25 cellular contexts compared by ENCODE assay signal in genomic region chr17:35645923-35646322, GRCh38. TPM values are rescaled to one million over a fixed set of nuclear protein-coding genes. Genes with fewer than 3 reads are reported as not detected.
DNase-seq lines count a peak whose midpoint lies in the region; ATAC-seq, FAIRE-seq and TF ChIP-seq lines count a peak whose summit lies in the region.
"Had no signal": no experiment of that assay in that cellular context is flagged by ENCODE, and none has a peak within 500 bp of the region (broad histone marks: within the 10 kb centered on the region; RNA-seq: fewer than 3 reads in every experiment).

No MANE protein-coding gene starts in this region.

- H3K4me3 Mint-ChIP-seq in GM23338 (no peak overlapping the region), astrocyte (ENCODE audit: unreplicated experiment) (no peak overlapping the region)
- H3K4me3 Mint-ChIP-seq: B cell had no signal

- H3K9me2 ChIP-seq in GM23338 (ENCODE audit: insufficient read depth): no peaks in the 10 kb centered on the region

- H3K4me2 ChIP-seq in GM23338 (no peak overlapping the region), astrocyte (ENCODE audit: low read length) (no peak overlapping the region)

- no peaks in the 10 kb centered on the region for H3K4me1 Mint-ChIP-seq in GM23338
- H3K4me1 Mint-ChIP-seq in astrocyte (ENCODE audit: low read depth, unreplicated experiment): no peaks in the 10 kb centered on the region
- H3K4me1 Mint-ChIP-seq: B cell had no signal

- H3F3A ChIP-seq in GM23338 (replicated peaks; ENCODE audit: low read depth): no peaks in the 10 kb centered on the region

- H2AFZ ChIP-seq in GM23338: no peak overlapping the region
- no peak overlapping the region for H2AFZ ChIP-seq in astrocyte (ENCODE audit: low read depth, low read length)

- H3K4me3 ChIP-seq in AG10803 (ENCODE audit: low read length) (no peak overlapping the region), GM23338 (no peak overlapping the region), astrocyte (ENCODE audit: insufficient read depth, low read depth, low read length) (no peak overlapping the region), fibroblast of the aortic adventitia (ENCODE audit: low read depth, low read length) (no peak overlapping the region)

- H3K9me3 ChIP-seq in astrocyte (ENCODE audit: insufficient read depth, low read depth, low read length): no peaks in the 10 kb centered on the region

- H3K27ac Mint-ChIP-seq in GM23338 (peak overlapping the region; percentile 59; the same call in 1 of the 2 replicates), astrocyte (ENCODE audit: unreplicated experiment) (no peak overlapping the region)
- H3K27ac Mint-ChIP-seq: B cell had no signal

- no peaks in the 10 kb centered on the region for H3K27me3 Mint-ChIP-seq in GM23338 (ENCODE audit: insufficient read depth, low read depth, poor library complexity)
- no peaks in the 10 kb centered on the region for H3K27me3 Mint-ChIP-seq in astrocyte (ENCODE audit: low read depth, unreplicated experiment)
- H3K27me3 Mint-ChIP-seq: B cell had no signal

- H4K20me1 ChIP-seq in GM23338 (replicated peaks; ENCODE audit: insufficient read depth): peaks cover 5% of the 10 kb centered on the region
- H4K20me1 ChIP-seq in astrocyte (ENCODE audit: insufficient read depth, low read length): peaks cover 8% of the 10 kb centered on the region

- FAIRE-seq in astrocyte (lab: Jason Lieb, UNC): no peak
- FAIRE-seq in urothelium cell line (lab: Jason Lieb, UNC): no peak
- FAIRE-seq: A204.1, H1 had no signal

- 0 out of 2 replicates have a peak overlapping the region, but pooled peaks have one; percentile 14 for H3K27ac ChIP-seq in GM23338 (ENCODE audit: low read depth)
- no peak overlapping the region for H3K27ac ChIP-seq in astrocyte (ENCODE audit: low read depth, low read length)
- H3K27ac ChIP-seq: C4-2B had no signal

- H3K9ac ChIP-seq in astrocyte (ENCODE audit: low read length): no peak overlapping the region

- peaks cover 15% of the 10 kb centered on the region; the same call in 2 of the 3 replicates for H3K36me3 Mint-ChIP-seq in GM23338 (ENCODE audit: low read depth)
- no peaks in the 10 kb centered on the region for H3K36me3 Mint-ChIP-seq in astrocyte (ENCODE audit: low read depth, unreplicated experiment)

- no peak for ATAC-seq in GM23338
- ATAC-seq: HCT116 had no signal

- H3K79me2 ChIP-seq in GM23338 (replicated peaks; ENCODE audit: insufficient read depth): no peaks in the 10 kb centered on the region
- peaks cover 9% of the 10 kb centered on the region for H3K79me2 ChIP-seq in astrocyte (ENCODE audit: insufficient read depth, low read length)

- DNase-seq in AG10803 (ENCODE audit: low read depth) (peak; percentile 28), GM23338 (ENCODE audit: low spot score) (no peak), astrocyte (ENCODE audit: low read depth) (peak; percentile 12), fibroblast of the aortic adventitia (ENCODE audit: low read depth) (peak; percentile 25), urothelium cell line (ENCODE audit: low spot score) (no peak), cerebellar nuclear complex (lab: John Stamatoyannopoulos, UW) (no peak), germinal center (ENCODE audit: low spot score) (no peak)
- DNase-seq: Calu3, DND-41, Karpas-422, NCI-H1092, NCI-H1417 treated with DMSO at 0.1 percent for 48 hours, NCI-H187, NCI-H2081 treated with DMSO at 0.1 percent for 48 hours, NCI-H2171, NCI-H226, NCI-H510A, NCI-H69, RPMI8226, SHP77 had no signal

- H3K4me1 ChIP-seq in GM23338 (ENCODE audit: insufficient read depth): no peaks in the 10 kb centered on the region
- H3K4me1 ChIP-seq in astrocyte (ENCODE audit: insufficient read depth, low read length): no peaks in the 10 kb centered on the region

- H3K27me3 ChIP-seq in GM23338 (ENCODE audit: insufficient read depth): no peaks in the 10 kb centered on the region
- no peaks in the 10 kb centered on the region for H3K27me3 ChIP-seq in astrocyte (ENCODE audit: insufficient read depth, low read length)

- TF ChIP-seq CTCF in AG10803 (conservative IDR thresholded peaks at IDR 0.05; ENCODE audit: low read length) (no peak), GM23338 (conservative IDR thresholded peaks at IDR 0.05; ENCODE audit: low read depth in 2 of 2) (no peak), astrocyte (IDR thresholded peaks at IDR 0.05; ENCODE audit: insufficient read depth, low read depth, low read length) (no peak), fibroblast of the aortic adventitia (IDR thresholded peaks at IDR 0.05; ENCODE audit: insufficient read depth, low read length) (no peak)

- H3K36me3 ChIP-seq in GM23338 (ENCODE audit: insufficient read depth): peaks cover 29% of the 10 kb centered on the region
- peaks cover 45% of the 10 kb centered on the region for H3K36me3 ChIP-seq in astrocyte (ENCODE audit: insufficient read depth, low read length)

- no peaks in the 10 kb centered on the region for H3K9me3 Mint-ChIP-seq in GM23338
- H3K9me3 Mint-ChIP-seq in astrocyte (ENCODE audit: unreplicated experiment): no peaks in the 10 kb centered on the region

TF ChIP-seq in GM23338, 12 proteins besides CTCF, POLR2A, EP300 and RAD21 (continues in another document):
- TF ChIP-seq ZNF114 (CRISPR knock-in tag; IDR thresholded peaks at IDR 0.05) (no peak), ETS1 (IDR thresholded peaks at IDR 0.05) (no peak), POLR2AphosphoS5 (IDR thresholded peaks at IDR 0.05; ENCODE audit: low read depth) (no peak), CREB1 (CRISPR knock-in tag; IDR thresholded peaks at IDR 0.05; ENCODE audit: low read depth) (no peak), REST (IDR thresholded peaks at IDR 0.05; ENCODE audit: unreplicated experiment) (no peak), JUNB (IDR thresholded peaks at IDR 0.05; ENCODE audit: unreplicated experiment) (no peak)

RNA-seq across cellular contexts. Expression of gene AP2B1, which starts 58.8 kb away (rescaled TPM):
- 119 and 144 TPM in 2 replicates for total RNA-seq in GM23338 (2014; rRNA removed; shearing (Covaris generic))
- polyA plus RNA-seq in GM23338 (2016; fragmentation: Nextera tagmentation; extraction: Ambion mirVana): 82.1 and 89.7 TPM in 2 replicates
- total RNA-seq in astrocyte (288 and 313 TPM in 2 replicates), fibroblast of the aortic adventitia (ENCODE audit: low replicate concordance) (101 and 118 TPM in 2 replicates)

Comparison
In these comparisons a context has a peak if more than half of its experiments do, and no peak if none do; other contexts are left out.
1. DNase-seq: peak in AG10803 (single experiment), astrocyte (single experiment) and fibroblast of the aortic adventitia (single experiment); none in GM23338 (single experiment), urothelium cell line (single experiment), cerebellar nuclear complex (0 of 2) and germinal center (single experiment).